In the genomic region with DNA sequence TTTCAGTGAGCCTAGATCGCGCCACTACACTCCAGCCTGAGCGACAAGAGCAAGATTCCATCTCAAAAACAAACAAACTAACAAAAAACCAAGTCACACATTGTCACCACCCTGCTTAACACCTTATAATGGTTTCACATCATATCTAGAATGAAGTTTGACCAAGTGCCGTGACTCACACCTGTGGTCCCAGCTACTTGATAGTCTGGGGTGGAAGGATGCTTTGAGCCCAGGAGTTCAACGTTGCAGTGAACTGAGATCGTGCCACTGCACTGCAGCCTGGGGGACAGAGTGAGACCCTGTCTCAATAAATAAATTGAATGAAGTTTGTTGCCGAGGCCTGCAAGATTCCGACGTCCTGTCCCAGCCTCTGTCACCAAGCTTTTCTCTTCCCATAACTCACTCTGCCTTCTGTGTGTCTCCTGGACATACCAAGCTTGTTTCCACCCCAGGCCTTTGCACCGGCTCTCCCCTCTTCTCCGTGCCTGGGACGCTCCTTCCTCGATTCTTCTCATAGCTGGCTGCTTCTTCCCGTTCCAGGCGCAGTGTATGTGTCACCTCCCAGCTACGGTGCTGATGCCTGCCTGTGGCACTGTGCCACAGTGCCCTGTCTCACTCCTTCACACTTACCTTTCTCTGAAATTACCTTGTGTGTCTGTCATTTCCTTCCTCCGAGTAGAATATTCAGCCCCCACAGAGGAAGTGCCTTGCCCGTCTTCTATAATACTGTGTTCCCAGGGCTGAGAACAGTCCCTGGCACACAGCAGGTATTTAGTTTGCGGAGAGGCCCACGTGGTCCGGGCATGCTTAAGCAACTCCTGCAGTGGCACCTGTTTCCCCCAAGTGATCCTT, we compare ENCODE assay signal across 9 cellular contexts. TPM values are rescaled to one million over a fixed set of nuclear protein-coding genes. Genes with fewer than 3 reads are reported as not detected.
DNase-seq lines count a peak whose midpoint lies in the region; ATAC-seq and TF ChIP-seq lines count a peak whose summit lies in the region.
"Had no signal": no experiment of that assay in that cellular context is flagged by ENCODE, and none has a peak within 500 bp of the region (broad histone marks: within the 10 kb centered on the region; RNA-seq: fewer than 3 reads in every experiment).

No MANE protein-coding gene starts in this region.

- H3K4me3 Mint-ChIP-seq in CD8-positive, alpha-beta T cell: peak overlapping the region; percentile 75
- H3K4me3 Mint-ChIP-seq in natural killer cell: peak overlapping the region; percentile 52

- peak overlapping the region; percentile 12 for H3K4me3 ChIP-seq in CD8-positive, alpha-beta T cell (ENCODE audit: low read depth, low read length)
- H3K4me3 ChIP-seq in MG63: no peak overlapping the region
- H3K4me3 ChIP-seq: skin epidermis had no signal

- no peaks in the 10 kb centered on the region for H3K9me3 Mint-ChIP-seq in CD8-positive, alpha-beta T cell
- peaks cover 0 to 5% of the 10 kb centered on the region in 2 donors for H3K9me3 Mint-ChIP-seq in activated naive CD4-positive, alpha-beta T cell treated with anti-CD3 and anti-CD28 coated beads, Interleukin-2, amount 50 U/mL, for 72 hours
- no peaks in the 10 kb centered on the region for H3K9me3 Mint-ChIP-seq in natural killer cell

- H3K27me3 Mint-ChIP-seq in CD8-positive, alpha-beta T cell (ENCODE audit: low read depth): no peaks in the 10 kb centered on the region
- peaks cover 0 to 3% of the 10 kb centered on the region in 2 donors for H3K27me3 Mint-ChIP-seq in natural killer cell (ENCODE audit: low read depth in 2 of 2)

- no peaks in the 10 kb centered on the region for H3K9me3 ChIP-seq in CD8-positive, alpha-beta T cell (ENCODE audit: low read length)
- H3K9me3 ChIP-seq in MG63: no peaks in the 10 kb centered on the region

- TF ChIP-seq CTCF in CD8-positive, alpha-beta T cell (IDR thresholded peaks at IDR 0.05): no peak
- TF ChIP-seq CTCF in natural killer cell (IDR thresholded peaks at IDR 0.05): no peak

- intact Hi-C loops in CD8-positive, alpha-beta T cell (cut with DNase I, micrococcal nuclease): loop anchor here (1.0 to 5.0 kb wide), 7 partner anchors 21 to 294 kb away; partner anchors contain the start of gene MAN1C1 (in 1 of the 2)
- intact Hi-C loops in natural killer cell (cut with micrococcal nuclease): loop anchor here (10.0 kb wide), 1 partner anchor 181 kb away; the partner anchor contains the start of gene MAN1C1

- peak overlapping the region; percentile 97 for H3K27ac Mint-ChIP-seq in CD8-positive, alpha-beta T cell
- peak overlapping the region; percentile 74 to 85 for H3K27ac Mint-ChIP-seq in activated naive CD4-positive, alpha-beta T cell treated with anti-CD3 and anti-CD28 coated beads, Interleukin-2, amount 50 U/mL, for 72 hours
- peak overlapping the region; percentile 36 to 37 for H3K27ac Mint-ChIP-seq in natural killer cell

- H3K36me3 Mint-ChIP-seq in CD8-positive, alpha-beta T cell: peaks cover 9% of the 10 kb centered on the region
- peaks cover 0 to 16% of the 10 kb centered on the region in 2 donors for H3K36me3 Mint-ChIP-seq in activated naive CD4-positive, alpha-beta T cell treated with anti-CD3 and anti-CD28 coated beads, Interleukin-2, amount 50 U/mL, for 72 hours
- H3K36me3 Mint-ChIP-seq in natural killer cell: no peaks in the 10 kb centered on the region

- peak overlapping the region; percentile 33 for H3K27ac ChIP-seq in CD8-positive, alpha-beta T cell (ENCODE audit: low read depth, low read length)

- POLR2A ChIA-PET in CD8-positive, alpha-beta T cell (lab: Charles Lee): interaction anchor here (0.5 to 2.5 kb wide), 4 partner anchors 177 to 1041 kb away, joined by 3 to 8 read pairs (median 3); no protein-coding TSS in a partner anchor

- H3K36me3 ChIP-seq in CD8-positive, alpha-beta T cell (ENCODE audit: insufficient read depth, low read length): no peaks in the 10 kb centered on the region
- H3K36me3 ChIP-seq in MG63: no peaks in the 10 kb centered on the region

- ATAC-seq in CD8-positive, alpha-beta T cell: peak; percentile 74
- ATAC-seq in activated naive CD4-positive, alpha-beta T cell treated with anti-CD3 and anti-CD28 coated beads, Interleukin-2, amount 50 U/mL, for 72 hours: peak; percentile 78
- ATAC-seq in natural killer cell: no peak

- peaks cover 65% of the 10 kb centered on the region for H3K4me1 Mint-ChIP-seq in CD8-positive, alpha-beta T cell (ENCODE audit: low read depth)
- H3K4me1 Mint-ChIP-seq in natural killer cell: peaks cover 14 to 30% of the 10 kb centered on the region in 2 donors

- DNase-seq in CD8-positive, alpha-beta T cell: peak in 4 of 7 experiments; percentile 12 to 78 (median 46)
- DNase-seq in NCI-H2081 treated with DMSO at 0.1 percent for 48 hours (lab: John Stamatoyannopoulos, UW) (peak; percentile 74), natural killer cell (no peak), MG63 (no peak), T1000 (lab: John Stamatoyannopoulos, UW) (no peak), KG1 (lab: John Stamatoyannopoulos, UW) (no peak), NCI-H748 (lab: John Stamatoyannopoulos, UW; ENCODE audit: unreplicated experiment) (no peak)
- DNase-seq in activated naive CD4-positive, alpha-beta T cell treated with anti-CD3 and anti-CD28 coated beads, Interleukin-2, amount 50 U/mL, for 72 hours (ENCODE audit: low spot score in 2 of 2): peak in 1 of 2 donors; percentile 51

- peaks cover 45% of the 10 kb centered on the region for H3K4me1 ChIP-seq in CD8-positive, alpha-beta T cell (ENCODE audit: insufficient read depth, low read length)

- CTCF ChIA-PET in CD8-positive, alpha-beta T cell (lab: Charles Lee): interaction anchor here (0.7 to 5.1 kb wide), 11 partner anchors 13 to 202 kb away, joined by 3 to 68 read pairs (median 4); partner anchors contain the start of gene MAN1C1

- no peaks in the 10 kb centered on the region for H3K27me3 ChIP-seq in CD8-positive, alpha-beta T cell (ENCODE audit: insufficient read depth, low read length)
- no peaks in the 10 kb centered on the region for H3K27me3 ChIP-seq in MG63

RNA-seq across cellular contexts. Expression of gene SELENON, which starts 3.8 kb away (rescaled TPM):
- 10 to 100 TPM; 18.9 to 20.2 TPM for total RNA-seq in CD8-positive, alpha-beta T cell
- 10 to 100 TPM; 13.5 to 34.9 TPM for total RNA-seq in activated naive CD4-positive, alpha-beta T cell treated with anti-CD3 and anti-CD28 coated beads, Interleukin-2, amount 50 U/mL, for 72 hours
- 10 to 100 TPM in 2 of 3 donors, 1 to 10 TPM in 1; 9.7 to 16.4 (median 11.1) TPM for total RNA-seq in natural killer cell
- 12.9 and 18.8 TPM in 2 replicates for total RNA-seq in MG63 (2014; rRNA removed; shearing (Covaris generic); ENCODE audit: low replicate concordance)

RNA-seq across cellular contexts. Expression of gene MTFR1L, which starts 23.6 kb away (rescaled TPM):
- total RNA-seq in CD8-positive, alpha-beta T cell: 10 to 100 TPM; 22.9 to 25.7 TPM
- 10 to 100 TPM; 42.6 to 43.9 TPM for total RNA-seq in activated naive CD4-positive, alpha-beta T cell treated with anti-CD3 and anti-CD28 coated beads, Interleukin-2, amount 50 U/mL, for 72 hours
- 10 to 100 TPM; 33.4 to 39.0 (median 39.0) TPM for total RNA-seq in natural killer cell
- total RNA-seq in MG63 (2014; rRNA removed; shearing (Covaris generic); ENCODE audit: low replicate concordance): 18.2 and 24.3 TPM in 2 replicates

Comparison
In these comparisons a context has a peak if more than half of its experiments do, and no peak if none do; other contexts are left out.
1. ATAC-seq: peak in CD8-positive, alpha-beta T cell (single experiment) and activated naive CD4-positive, alpha-beta T cell treated with anti-CD3 and anti-CD28 coated beads, Interleukin-2, amount 50 U/mL, for 72 hours (2 of 2); none in natural killer cell (0 of 3).
2. DNase-seq: peak in CD8-positive, alpha-beta T cell (4 of 7) and NCI-H2081 treated with DMSO at 0.1 percent for 48 hours (single experiment); none in natural killer cell (single experiment), MG63 (single experiment), T1000 (single experiment), KG1 (single experiment) and NCI-H748 (single experiment).
3. H3K27ac Mint-ChIP-seq: peak in every context shown above with its lines; median percentile 97 in CD8-positive, alpha-beta T cell; 80 in activated naive CD4-positive, alpha-beta T cell treated with anti-CD3 and anti-CD28 coated beads, Interleukin-2, amount 50 U/mL, for 72 hours; 36 in natural killer cell.